8 cellular contexts compared by ENCODE assay signal in genomic region chr14:26597136-26598080, GRCh38. TPM values are rescaled to one million over a fixed set of nuclear protein-coding genes. Genes with fewer than 3 reads are reported as not detected.
DNase-seq lines count a peak whose midpoint lies in the region; ATAC-seq and TF ChIP-seq lines count a peak whose summit lies in the region.

A gene with protein sequence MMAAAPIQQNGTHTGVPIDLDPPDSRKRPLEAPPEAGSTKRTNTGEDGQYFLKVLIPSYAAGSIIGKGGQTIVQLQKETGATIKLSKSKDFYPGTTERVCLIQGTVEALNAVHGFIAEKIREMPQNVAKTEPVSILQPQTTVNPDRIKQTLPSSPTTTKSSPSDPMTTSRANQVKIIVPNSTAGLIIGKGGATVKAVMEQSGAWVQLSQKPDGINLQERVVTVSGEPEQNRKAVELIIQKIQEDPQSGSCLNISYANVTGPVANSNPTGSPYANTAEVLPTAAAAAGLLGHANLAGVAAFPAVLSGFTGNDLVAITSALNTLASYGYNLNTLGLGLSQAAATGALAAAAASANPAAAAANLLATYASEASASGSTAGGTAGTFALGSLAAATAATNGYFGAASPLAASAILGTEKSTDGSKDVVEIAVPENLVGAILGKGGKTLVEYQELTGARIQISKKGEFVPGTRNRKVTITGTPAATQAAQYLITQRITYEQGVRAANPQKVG (minus strand): TSS chr14:26598033. CDS start chr14:26597436, 597 bp downstream.

- H3F3A ChIP-seq in PC-3 (ENCODE audit: low read length, unreplicated experiment): no peaks in the 10 kb centered on the region

- no CpG with 5 or more reads among the region's 66 CpGs for WGBS in mesendoderm (ENCODE audit: extremely low coverage, insufficient coverage, low lambda C conversion rate)

- H3K4me2 ChIP-seq in PC-3 (ENCODE audit: low read length) (peak within 1 kb of the TSS; percentile 92), mesendoderm (ENCODE audit: low read length) (peak within 1 kb of the TSS; percentile 97)

- H2AFZ ChIP-seq in PC-3 (ENCODE audit: low read length): peak within 1 kb of the TSS; percentile 95

- H3K27ac ChIP-seq in PC-3 (ENCODE audit: low read length): no peak within 1 kb of the TSS
- peak within 1 kb of the TSS; percentile 91 for H3K27ac ChIP-seq in mesendoderm (ENCODE audit: low read depth, low read length)

- H3K36me3 ChIP-seq in PC-3 (ENCODE audit: low read depth, low read length) (no peaks in the 10 kb centered on the region), mesendoderm (ENCODE audit: control insufficient read depth, insufficient read depth, low read length) (no peaks in the 10 kb centered on the region)

- H3K56ac ChIP-seq in mesendoderm (ENCODE audit: low read length): peak within 1 kb of the TSS; percentile 91

- no peaks in the 10 kb centered on the region for H3K9me3 ChIP-seq in PC-3 (ENCODE audit: low read length)

- H2AK5ac ChIP-seq in mesendoderm (ENCODE audit: low read length): no peak within 1 kb of the TSS

- no peaks in the 10 kb centered on the region for H4K20me1 ChIP-seq in PC-3 (ENCODE audit: low read length)

- H3K27ac Mint-ChIP-seq in endothelial cell (ENCODE audit: unreplicated experiment): peak within 1 kb of the TSS; percentile 87
- H3K27ac Mint-ChIP-seq in type B pancreatic cell: peak within 1 kb of the TSS; percentile 83
- no peak within 1 kb of the TSS for H3K27ac Mint-ChIP-seq in Calu3 (ENCODE audit: unreplicated experiment)

- H3K23ac ChIP-seq in mesendoderm (ENCODE audit: low read length): no peak within 1 kb of the TSS

- H3K4me1 Mint-ChIP-seq in endothelial cell (ENCODE audit: unreplicated experiment): peaks cover 33% of the 10 kb centered on the region
- peaks cover 3% of the 10 kb centered on the region for H3K4me1 Mint-ChIP-seq in type B pancreatic cell (ENCODE audit: unreplicated experiment)
- H3K4me1 Mint-ChIP-seq in Calu3 (ENCODE audit: low read depth, unreplicated experiment): no peaks in the 10 kb centered on the region

- H3K4me3 Mint-ChIP-seq in endothelial cell (ENCODE audit: unreplicated experiment) (peak within 1 kb of the TSS; percentile 100), type B pancreatic cell (peak within 1 kb of the TSS; percentile 97), Calu3 (ENCODE audit: low read depth, unreplicated experiment) (no peak within 1 kb of the TSS)

- TF ChIP-seq CTCF in PC-3 (conservative IDR thresholded peaks at IDR 0.05; ENCODE audit: low read depth, low read length) (no peak), endothelial cell (IDR thresholded peaks at IDR 0.05; ENCODE audit: unreplicated experiment) (no peak), type B pancreatic cell (conservative IDR thresholded peaks at IDR 0.05) (no peak), Calu3 (IDR thresholded peaks at IDR 0.05; ENCODE audit: unreplicated experiment) (no peak)

- H3K9ac ChIP-seq in PC-3 (ENCODE audit: low read length): peak within 1 kb of the TSS; percentile 56; the same call in 1 of the 2 replicates
- H3K9ac ChIP-seq in mesendoderm (ENCODE audit: low read length): peak within 1 kb of the TSS; percentile 75

- H4K8ac ChIP-seq in mesendoderm (ENCODE audit: low read depth, low read length): no peak within 1 kb of the TSS

- peak within 1 kb of the TSS; percentile 91 for H3K18ac ChIP-seq in mesendoderm (ENCODE audit: low read length)

- no peak within 1 kb of the TSS for H4K5ac ChIP-seq in mesendoderm (ENCODE audit: low read length)

- H3K4ac ChIP-seq in mesendoderm (ENCODE audit: low read depth, low read length): peak within 1 kb of the TSS; percentile 75

- POLR2A ChIA-PET in PC-3 (lab: Charles Lee; ENCODE audit: unreplicated experiment): no interaction called here

- intact Hi-C loops in PC-3 (cut with micrococcal nuclease) (loop anchor here (2.0 to 10.0 kb wide), 7 partner anchors 65 to 387 kb away; no protein-coding TSS in a partner anchor), Calu3 (cut with micrococcal nuclease; ENCODE audit: unreplicated experiment) (no loop called here)

- H3K9me3 Mint-ChIP-seq in endothelial cell (ENCODE audit: unreplicated experiment) (no peaks in the 10 kb centered on the region), type B pancreatic cell (no peaks in the 10 kb centered on the region), Calu3 (ENCODE audit: low read depth, unreplicated experiment) (peaks cover 4% of the 10 kb centered on the region)

- H3K79me1 ChIP-seq in mesendoderm (ENCODE audit: low read length): no peaks in the 10 kb centered on the region

- H3K27me3 ChIP-seq in PC-3 (ENCODE audit: low read length) (peaks cover 43% of the 10 kb centered on the region), mesendoderm (ENCODE audit: insufficient read depth, low read length, poor library complexity) (no peaks in the 10 kb centered on the region)

- H3K4me1 ChIP-seq in PC-3 (ENCODE audit: insufficient read depth, low read length) (no peaks in the 10 kb centered on the region), mesendoderm (ENCODE audit: control insufficient read depth, low read depth, low read length) (no peaks in the 10 kb centered on the region)

- H3K36me3 Mint-ChIP-seq in endothelial cell (ENCODE audit: low read depth, unreplicated experiment) (peaks cover 11% of the 10 kb centered on the region), type B pancreatic cell (peaks cover 5% of the 10 kb centered on the region), Calu3 (ENCODE audit: insufficient read depth, unreplicated experiment) (no peaks in the 10 kb centered on the region)

- no peaks in the 10 kb centered on the region for H3K9me2 ChIP-seq in PC-3 (replicated peaks; ENCODE audit: low read length)

- CTCF ChIA-PET in PC-3 (lab: Charles Lee) (no interaction called here), Calu3 (lab: Charles Lee) (no interaction called here)

- DNase-seq in stimulated activated CD4-positive, alpha-beta T cell treated with anti-CD3 and anti-CD28 coated beads, Interleukin-15, amount 100 ng/mL, for 24 hours: peak; percentile 1
- no peak for DNase-seq in stimulated activated CD4-positive, alpha-beta T cell treated with anti-CD3 and anti-CD28 coated beads, Interleukin-1b, Interleukin-23, amount 100 ng/mL, for 48 hours
- DNase-seq in PC-3 (no peak), endothelial cell (ENCODE audit: low spot score) (peak; percentile 35), mesendoderm (peak; percentile 25), type B pancreatic cell (ENCODE audit: extremely low spot score, unreplicated experiment) (peak; percentile 66), Calu3 (no peak)

- H2BK5ac ChIP-seq in mesendoderm (ENCODE audit: low read length): no peak within 1 kb of the TSS

- ATAC-seq in PC-3 (peak; percentile 44), HG03159 (IDR thresholded peaks at IDR 0.05; ENCODE audit: unreplicated experiment) (no peak)

- H3K4me3 ChIP-seq in PC-3 (ENCODE audit: low read length): peak within 1 kb of the TSS; percentile 86
- peak within 1 kb of the TSS; percentile 71 for H3K4me3 ChIP-seq in mesendoderm (ENCODE audit: low read length)

- H3K27me3 Mint-ChIP-seq in endothelial cell (ENCODE audit: unreplicated experiment) (peaks cover 9% of the 10 kb centered on the region), type B pancreatic cell (peaks cover 51% of the 10 kb centered on the region), Calu3 (ENCODE audit: unreplicated experiment) (no peaks in the 10 kb centered on the region)

- peak within 1 kb of the TSS; percentile 66 for H2BK15ac ChIP-seq in mesendoderm (replicated peaks; ENCODE audit: low read depth)

- H3K79me2 ChIP-seq in PC-3 (ENCODE audit: low read length) (no peaks in the 10 kb centered on the region), mesendoderm (ENCODE audit: control insufficient read depth, insufficient read depth, low read length) (no peaks in the 10 kb centered on the region)

- H2BK120ac ChIP-seq in mesendoderm (ENCODE audit: low read depth, low read length): peak within 1 kb of the TSS; percentile 88

- no TSS peak for BruUV-seq in PC-3 (replicated peaks; lab: Mats Ljungman, UMichigan)
- BruUV-seq in Calu3 (replicated peaks; lab: Mats Ljungman, UMichigan): no TSS peak

RNA-seq across cellular contexts. Expression of the gene that starts here (rescaled TPM):
- total RNA-seq in PC-3 (2014; rRNA removed): 1.1 and 3.1 TPM in 2 replicates
- total RNA-seq in endothelial cell (ENCODE audit: unreplicated experiment): 21.8 TPM
- 9.3 TPM for polyA plus RNA-seq in mesendoderm (2013, experiment 1 of 2)
- polyA plus RNA-seq in mesendoderm (2013, experiment 2 of 2): 9.5 TPM
- total RNA-seq in type B pancreatic cell (ENCODE audit: low replicate concordance): 8.8 and 22.6 TPM in 2 replicates
- not detected in 2 replicates for total RNA-seq in Calu3 (2022)

Comparison
In these comparisons a context has a peak if more than half of its experiments do, and no peak if none do; other contexts are left out.
1. DNase-seq: peak in stimulated activated CD4-positive, alpha-beta T cell treated with anti-CD3 and anti-CD28 coated beads, Interleukin-15, amount 100 ng/mL, for 24 hours (single experiment), endothelial cell (single experiment), mesendoderm (single experiment) and type B pancreatic cell (single experiment); none in stimulated activated CD4-positive, alpha-beta T cell treated with anti-CD3 and anti-CD28 coated beads, Interleukin-1b, Interleukin-23, amount 100 ng/mL, for 48 hours (single experiment), PC-3 (single experiment) and Calu3 (single experiment).